11 cellular contexts compared by ENCODE assay signal in the genomic region with DNA sequence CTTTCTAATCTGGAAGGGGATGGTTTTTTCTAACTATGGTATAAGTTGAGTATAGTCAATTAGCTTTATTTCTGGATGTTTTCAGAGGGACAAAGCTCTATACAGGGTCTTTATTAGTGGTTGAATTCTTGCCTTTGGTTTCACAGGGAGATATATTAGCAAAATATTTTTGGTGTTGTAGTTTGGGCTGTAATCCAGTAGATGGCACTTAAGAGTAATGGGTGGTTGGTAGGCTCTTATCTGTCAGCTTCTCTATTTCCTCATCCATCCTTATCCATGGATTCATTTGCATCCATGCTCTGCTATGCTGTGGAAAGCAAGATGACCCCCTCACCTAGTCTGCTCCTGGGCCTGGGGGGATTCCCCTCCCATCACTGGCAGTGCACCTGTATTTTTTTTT.
DNase-seq lines count a peak whose midpoint lies in the region; ATAC-seq, FAIRE-seq and TF ChIP-seq lines count a peak whose summit lies in the region.
"Had no signal": no experiment of that assay in that cellular context is flagged by ENCODE, and none has a peak within 500 bp of the region (broad histone marks: within the 10 kb centered on the region; RNA-seq: fewer than 3 reads in every experiment).

No MANE protein-coding gene starts in this region.

- no peak overlapping the region for H3K56ac ChIP-seq in IMR-90 (ENCODE audit: extremely low read depth, insufficient read depth, low read length)

- H4K91ac ChIP-seq in IMR-90 (ENCODE audit: insufficient read depth, low read depth, low read length), result no peak overlapping the region

- H3K14ac ChIP-seq in IMR-90 (replicated peaks; ENCODE audit: low read depth, low read length), result no peak overlapping the region

- no peak for TF ChIP-seq EP300 in HepG2 (IDR thresholded peaks at IDR 0.05; ENCODE audit: low read depth in 2 of 2, low read length in 2 of 2)
- TF ChIP-seq EP300 in HepG2 (CRISPR knock-in tag; IDR thresholded peaks at IDR 0.05; ENCODE audit: borderline replicate concordance), result no peak

- peak; percentile 50; the same call in 1 of the 2 replicates for TF ChIP-seq CTCF in GM12875 (IDR thresholded peaks at IDR 0.05; ENCODE audit: borderline replicate concordance, insufficient read depth, low read depth, low read length)
- peak; percentile 24; the same call in 1 of the 2 replicates for TF ChIP-seq CTCF in IMR-90 (conservative IDR thresholded peaks at IDR 0.05; ENCODE audit: low read depth, low read length)
- TF ChIP-seq CTCF in RWPE1 (conservative IDR thresholded peaks at IDR 0.05; ENCODE audit: low read depth), result peak; percentile 36; the same call in 1 of the 2 replicates
- TF ChIP-seq CTCF in HepG2 (CRISPR knock-in tag; IDR thresholded peaks at IDR 0.05), result peak; percentile 38; the same call in 1 of the 2 replicates

- POLR2A ChIA-PET in IMR-90 (lab: Charles Lee; ENCODE audit: unreplicated experiment), result no interaction called here
- POLR2A ChIA-PET in RWPE1 (lab: Yijun Ruan, JAX; ENCODE audit: low non-redundant PET), result interaction anchor here (0.7 kb wide), 1 partner anchor 21 kb away, joined by 6 read pairs; no protein-coding TSS in a partner anchor
- POLR2A ChIA-PET in HepG2 (lab: Yijun Ruan, JAX), result no interaction called here
- POLR2A ChIA-PET in CD4-positive, alpha-beta memory T cell (lab: Charles Lee; ENCODE audit: partially characterized antibody), result no interaction called here

- no peaks in the 10 kb centered on the region for H3K36me3 ChIP-seq in IMR-90 (ENCODE audit: control insufficient read depth, insufficient read depth, low read length)
- no peaks in the 10 kb centered on the region for H3K36me3 ChIP-seq in HepG2 (replicated peaks in 1 of 2; ENCODE audit: control insufficient read depth in 1 of 2, insufficient read depth in 2 of 2, low read length in 2 of 2)
- no peaks in the 10 kb centered on the region for H3K36me3 ChIP-seq in CD4-positive, alpha-beta memory T cell (ENCODE audit: insufficient read depth, low read length)
- H3K36me3 ChIP-seq: SJSA1 had no signal

- no peak overlapping the region for H2AK5ac ChIP-seq in IMR-90 (ENCODE audit: low read depth, low read length)

- H3K27ac Mint-ChIP-seq in CD4-positive, alpha-beta memory T cell, result no peak overlapping the region

- BruUV-seq in IMR-90 (replicated peaks; lab: Mats Ljungman, UMichigan) (no TSS peak), HepG2 (replicated peaks; lab: Mats Ljungman, UMichigan) (no TSS peak)

- H3K9me1 ChIP-seq in IMR-90 (ENCODE audit: insufficient read depth, low read length), result no peaks in the 10 kb centered on the region

- H3K27me3 Mint-ChIP-seq in CD4-positive, alpha-beta memory T cell, result no peaks in the 10 kb centered on the region

- H3K27me3 ChIP-seq in IMR-90 (ENCODE audit: control insufficient read depth, insufficient read depth, low read length) (no peaks in the 10 kb centered on the region), HepG2 (ENCODE audit: control insufficient read depth in 1 of 2, insufficient read depth in 2 of 2, low read length in 2 of 2) (no peaks in the 10 kb centered on the region)
- no peaks in the 10 kb centered on the region for H3K27me3 ChIP-seq in CD4-positive, alpha-beta memory T cell (ENCODE audit: insufficient read depth, low read length)
- H3K27me3 ChIP-seq: SJSA1 had no signal

- H3K79me1 ChIP-seq in IMR-90 (ENCODE audit: low read depth in 1 of 2, low read length in 2 of 2), result no peaks in the 10 kb centered on the region

- H3K4me1 ChIP-seq in IMR-90 (ENCODE audit: control insufficient read depth, insufficient read depth, low read length) (no peaks in the 10 kb centered on the region), HepG2 (ENCODE audit: insufficient read depth, low read length) (no peaks in the 10 kb centered on the region)
- H3K4me1 ChIP-seq in CD4-positive, alpha-beta memory T cell (ENCODE audit: insufficient read depth, low read length), result no peaks in the 10 kb centered on the region
- H3K4me1 ChIP-seq: SJSA1 had no signal

- H2AFZ ChIP-seq in IMR-90 (replicated peaks; ENCODE audit: low read length, poor library complexity) (no peak overlapping the region), HepG2 (ENCODE audit: low read length) (no peak overlapping the region)

- ATAC-seq in IMR-90 (ENCODE audit: low read depth) (no peak), HepG2 (no peak), GM19452 (IDR thresholded peaks at IDR 0.05; ENCODE audit: unreplicated experiment) (no peak)

- no peak overlapping the region for H2BK20ac ChIP-seq in IMR-90 (ENCODE audit: low read depth, low read length)

- no peak for FAIRE-seq in HepG2 (lab: Jason Lieb, UNC)

- no peak for TF ChIP-seq RAD21 in IMR-90 (IDR thresholded peaks at IDR 0.05; ENCODE audit: low read length)
- TF ChIP-seq RAD21 in HepG2 (CRISPR knock-in tag; IDR thresholded peaks at IDR 0.05), result no peak

- no peak overlapping the region for H3K9ac ChIP-seq in IMR-90 (ENCODE audit: low read depth, low read length)
- no peak overlapping the region for H3K9ac ChIP-seq in HepG2 (ENCODE audit: insufficient read depth, low read depth, low read length)

- H3K4me3 Mint-ChIP-seq in CD4-positive, alpha-beta memory T cell, result no peak overlapping the region

- intact Hi-C loops in IMR-90 (cut with micrococcal nuclease), result no loop called here
- intact Hi-C loops in HepG2 (cut with micrococcal nuclease; ENCODE audit: unreplicated experiment), result no loop called here
- intact Hi-C loops in CD4-positive, alpha-beta memory T cell (cut with micrococcal nuclease), result loop anchor here (10.0 kb wide), 1 partner anchor 63 kb away; no protein-coding TSS in a partner anchor

- H3K9me3 Mint-ChIP-seq in CD4-positive, alpha-beta memory T cell, result peaks cover 0 to 12% (median 6%) of the 10 kb centered on the region in 8 donors

- H3K18ac ChIP-seq in IMR-90 (ENCODE audit: low read depth, low read length), result no peak overlapping the region

- no peak overlapping the region for H4K5ac ChIP-seq in IMR-90 (ENCODE audit: low read depth, low read length)

- DNase-seq in IMR-90, result no peak
- DNase-seq in RWPE1 (ENCODE audit: low spot score), result peak; percentile 14
- DNase-seq in HepG2 (ENCODE audit: low spot score), result peak; percentile 2
- no peak for DNase-seq in activated CD8-positive, alpha-beta memory T cell treated with anti-CD3 and anti-CD28 coated beads for 24 hours
- DNase-seq in hypothalamus (lab: John Stamatoyannopoulos, UW), result no peak
- no peak for DNase-seq in CD4-positive, alpha-beta memory T cell
- DNase-seq: activated naive CD4-positive, alpha-beta T cell; head of caudate nucleus had no signal

- H3K23ac ChIP-seq in IMR-90 (ENCODE audit: low read depth, low read length), result no peak overlapping the region

- H3K9me3 ChIP-seq in IMR-90 (ENCODE audit: control insufficient read depth, insufficient read depth, low read length) (peaks cover 5% of the 10 kb centered on the region; the same call in 1 of the 2 replicates), HepG2 (ENCODE audit: low read length) (peaks cover 67% of the 10 kb centered on the region)
- no peaks in the 10 kb centered on the region for H3K9me3 ChIP-seq in CD4-positive, alpha-beta memory T cell (ENCODE audit: control insufficient read depth in 1 of 2, low read length in 2 of 2)
- H3K9me3 ChIP-seq: SJSA1 had no signal

- no peak overlapping the region for H3K4me3 ChIP-seq in GM12875 (ENCODE audit: low read depth, low read length)
- H3K4me3 ChIP-seq in IMR-90 (ENCODE audit: insufficient read depth, low read depth, low read length), result no peak overlapping the region
- H3K4me3 ChIP-seq in HepG2 (replicated peaks in 1 of 3; ENCODE audit: insufficient read depth in 1 of 3, low read depth in 2 of 3, low read length in 3 of 3), result no peak overlapping the region
- no peak overlapping the region for H3K4me3 ChIP-seq in CD4-positive, alpha-beta memory T cell (ENCODE audit: low read length in 2 of 2)
- H3K4me3 ChIP-seq: SJSA1 had no signal

- H3K4me2 ChIP-seq in IMR-90 (ENCODE audit: low read depth, low read length), result no peak overlapping the region
- H3K4me2 ChIP-seq in HepG2 (ENCODE audit: low read depth, low read length), result no peak overlapping the region

- no peak overlapping the region for H4K8ac ChIP-seq in IMR-90 (ENCODE audit: low read depth in 2 of 2, low read length in 2 of 2)

- CTCF ChIA-PET in IMR-90 (lab: Yijun Ruan, JAX) (no interaction called here), RWPE1 (lab: Yijun Ruan, JAX) (interaction anchor here (0.5 to 1.5 kb wide), 8 partner anchors 9 to 1755 kb away, joined by 3 to 6 read pairs (median 3); no protein-coding TSS in a partner anchor), HepG2 (lab: Yijun Ruan, JAX; ENCODE audit: low intra/inter-chr PET ratio, low total read pairs) (no interaction called here)
- CTCF ChIA-PET in CD4-positive, alpha-beta memory T cell (lab: Charles Lee; ENCODE audit: partially characterized antibody), result no interaction called here

- H2AK9ac ChIP-seq in IMR-90 (replicated peaks; ENCODE audit: low read depth, low read length, poor library complexity), result no peak overlapping the region

- H3K4ac ChIP-seq in IMR-90 (ENCODE audit: low read depth, low read length), result no peak overlapping the region

- H3K27ac ChIP-seq in IMR-90 (ENCODE audit: insufficient read depth, low read length) (no peak overlapping the region), RWPE1 (no peak overlapping the region), HepG2 (ENCODE audit: extremely low read length, insufficient read depth, low read length) (no peak overlapping the region)
- no peak overlapping the region for H3K27ac ChIP-seq in CD4-positive, alpha-beta memory T cell (ENCODE audit: low read depth, low read length)
- H3K27ac ChIP-seq: SJSA1 had no signal

- no peak overlapping the region for H2BK15ac ChIP-seq in IMR-90 (ENCODE audit: low read depth, low read length)

- no peak overlapping the region for H2BK120ac ChIP-seq in IMR-90 (ENCODE audit: low read depth, low read length)

- H4K20me1 ChIP-seq in IMR-90 (ENCODE audit: insufficient read depth, low read length) (no peaks in the 10 kb centered on the region), HepG2 (ENCODE audit: insufficient read depth, low read length) (no peaks in the 10 kb centered on the region)

- H2BK5ac ChIP-seq in IMR-90 (ENCODE audit: low read depth, low read length, poor library complexity, severe bottlenecking), result no peak overlapping the region

- in situ Hi-C loops in IMR-90 (cut with MboI; ENCODE audit: low sequenced_read_pairs) (no loop called here), HepG2 (cut with HindIII; ENCODE audit: extremely low pct_ligation_motif_present, low pct_unique_long_range_greater_than_20kb) (no loop called here)

- dilution Hi-C loops in IMR-90 (cut with HindIII; ENCODE audit: low sequenced_read_pairs, unreplicated experiment), result no loop called here

- TF ChIP-seq POLR2A in IMR-90 (IDR thresholded peaks at IDR 0.05; ENCODE audit: low read depth, low read length) (no peak), HepG2 (IDR thresholded peaks at IDR 0.05; ENCODE audit: insufficient read depth in 1 of 2, low read depth in 2 of 2, low read length in 2 of 2) (no peak)

- H3K79me2 ChIP-seq in HepG2 (ENCODE audit: insufficient read depth, low read length), result no peaks in the 10 kb centered on the region

- H3K4me1 Mint-ChIP-seq in CD4-positive, alpha-beta memory T cell, result no peaks in the 10 kb centered on the region

- no peaks in the 10 kb centered on the region for H3K36me3 Mint-ChIP-seq in CD4-positive, alpha-beta memory T cell

TF ChIP-seq in HepG2, 621 proteins besides CTCF, POLR2A, EP300 and RAD21:
- TF ChIP-seq ZNF160 (CRISPR knock-in tag; IDR thresholded peaks at IDR 0.05), result no peak
- peak; percentile 29; the same call in 1 of the 2 replicates for TF ChIP-seq STAG1 (CRISPR knock-in tag; IDR thresholded peaks at IDR 0.05)
- TF ChIP-seq GFI1 (CRISPR knock-in tag; IDR thresholded peaks at IDR 0.05; ENCODE audit: borderline replicate concordance), result no peak
TF ChIP-seq in HepG2: peak in this region for 1.

Comparison
In these comparisons a context has a peak if more than half of its experiments do, and no peak if none do; other contexts are left out.
1. DNase-seq: peak in RWPE1 (single experiment) and HepG2 (single experiment); none in IMR-90 (single experiment), activated CD8-positive, alpha-beta memory T cell treated with anti-CD3 and anti-CD28 coated beads for 24 hours (single experiment), hypothalamus (0 of 51) and CD4-positive, alpha-beta memory T cell (0 of 5).
2. Peak in every context shown above with its lines, with median percentiles within 50 percentile points of each other: CTCF ChIP-seq.